32 cellular contexts compared by ENCODE assay signal in the genomic region with DNA sequence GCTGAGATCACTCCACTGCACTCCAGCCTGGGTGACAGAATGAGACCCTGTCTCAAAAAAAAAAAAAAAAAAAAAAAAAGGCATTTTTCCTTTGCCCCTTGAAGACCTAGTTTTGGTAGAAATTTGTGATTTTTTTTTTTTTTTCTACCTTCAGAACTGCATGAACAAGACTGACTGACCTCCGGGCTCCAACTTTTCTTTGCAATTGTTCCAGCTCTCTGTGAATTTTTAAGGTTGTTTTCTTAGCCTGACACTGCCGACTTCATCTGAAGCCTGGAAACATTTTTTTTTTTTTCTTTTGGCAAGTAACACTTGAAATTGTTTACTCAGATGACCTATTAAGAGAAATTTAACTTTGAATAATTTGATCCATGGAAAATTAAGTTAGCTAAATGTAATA.
"Had no signal": no experiment of that assay in that cellular context is flagged by ENCODE, and none has a peak within 500 bp of the region (broad histone marks: within the 10 kb centered on the region; RNA-seq: fewer than 3 reads in every experiment).

No MANE protein-coding gene starts in this region.

- H3K36me3 ChIP-seq: brain microvascular endothelial cell, MG63 had no signal

- H3K27me3 Mint-ChIP-seq: activated CD4-positive, alpha-beta memory T cell treated with anti-CD3 and anti-CD28 coated beads, Interleukin-2, amount 10 ng/mL, durations not matched to agents 7 days and 5 days; activated CD8-positive, alpha-beta memory T cell treated with anti-CD3 and anti-CD28 coated beads, Interleukin-2, amount 10 ng/mL, durations not matched to agents 7 days and 5 days; activated naive CD4-positive, alpha-beta T cell treated with anti-CD3 and anti-CD28 coated beads, Interleukin-2, amount 10 ng/mL, durations not matched to agents 7 days and 5 days; activated naive CD8-positive, alpha-beta T cell; activated naive CD8-positive, alpha-beta T cell treated with anti-CD3 and anti-CD28 coated beads, Interleukin-2, amount 50 U/mL, for 24 hours had no signal

- H3K36me3 Mint-ChIP-seq: activated CD8-positive, alpha-beta memory T cell treated with anti-CD3 and anti-CD28 coated beads, Interleukin-2, amount 10 ng/mL, durations not matched to agents 7 days and 5 days; activated naive CD4-positive, alpha-beta T cell treated with anti-CD3 and anti-CD28 coated beads, Interleukin-2, amount 10 ng/mL, durations not matched to agents 7 days and 5 days; activated naive CD8-positive, alpha-beta T cell had no signal

- H3K27ac Mint-ChIP-seq: activated B cell treated with CpG ODN at 0.5 μM for 24 hours; activated CD4-positive, alpha-beta memory T cell treated with anti-CD3 and anti-CD28 coated beads, Interleukin-2, amount 10 ng/mL, durations not matched to agents 7 days and 5 days; activated CD8-positive, alpha-beta memory T cell treated with anti-CD3 and anti-CD28 coated beads, Interleukin-2, amount 10 ng/mL, durations not matched to agents 7 days and 5 days; activated naive CD4-positive, alpha-beta T cell treated with anti-CD3 and anti-CD28 coated beads, Interleukin-2, amount 10 ng/mL, durations not matched to agents 7 days and 5 days; activated naive CD8-positive, alpha-beta T cell; activated naive CD8-positive, alpha-beta T cell treated with anti-CD3 and anti-CD28 coated beads, Interleukin-2, amount 50 U/mL, for 24 hours had no signal

- H3K4me3 Mint-ChIP-seq: activated B cell treated with CpG ODN at 0.5 μM for 24 hours; activated CD4-positive, alpha-beta memory T cell treated with anti-CD3 and anti-CD28 coated beads, Interleukin-2, amount 10 ng/mL, durations not matched to agents 7 days and 5 days; activated CD8-positive, alpha-beta memory T cell treated with anti-CD3 and anti-CD28 coated beads, Interleukin-2, amount 10 ng/mL, durations not matched to agents 7 days and 5 days; activated naive CD4-positive, alpha-beta T cell treated with anti-CD3 and anti-CD28 coated beads, Interleukin-2, amount 10 ng/mL, durations not matched to agents 7 days and 5 days; activated naive CD8-positive, alpha-beta T cell; activated naive CD8-positive, alpha-beta T cell treated with anti-CD3 and anti-CD28 coated beads, Interleukin-2, amount 50 U/mL, for 24 hours had no signal

- H3K9me3 ChIP-seq: MG63 had no signal

- ATAC-seq: activated CD8-positive, alpha-beta memory T cell treated with anti-CD3 and anti-CD28 coated beads, Interleukin-2, amount 10 ng/mL, durations not matched to agents 7 days and 5 days; activated naive CD8-positive, alpha-beta T cell treated with anti-CD3 and anti-CD28 coated beads, Interleukin-2, amount 50 U/mL, for 24 hours; Panc1; SK-N-SH treated with all-trans-retinoic acid at 6 μM for 48 hours had no signal

- DNase-seq: activated B cell treated with CpG ODN at 0.5 μM for 24 hours; activated CD4-positive, alpha-beta memory T cell treated with anti-CD3 and anti-CD28 coated beads, Interleukin-2, amount 10 ng/mL, durations not matched to agents 7 days and 5 days; activated CD4-positive, alpha-beta T cell treated with anti-CD3 and anti-CD28 coated beads for 48 hours; activated CD4-positive, CD25-positive, alpha-beta regulatory T cell treated with anti-CD3 and anti-CD28 coated beads, Interleukin-2, amount 50 U/mL, for 72 hours; activated CD8-positive, alpha-beta memory T cell treated with anti-CD3 and anti-CD28 coated beads for 24 hours; activated CD8-positive, alpha-beta memory T cell treated with anti-CD3 and anti-CD28 coated beads, Interleukin-2, amount 10 ng/mL, durations not matched to agents 7 days and 5 days; activated CD8-positive, alpha-beta memory T cell treated with anti-CD3 and anti-CD28 coated beads, Interleukin-2, amount 50 U/mL, for 48 hours; activated effector memory CD4-positive, alpha-beta T cell treated with Interleukin-2 at 50 U/mL for 16 hours; activated naive CD4-positive, alpha-beta T cell treated with anti-CD3 and anti-CD28 coated beads, Interleukin-2, amount 10 ng/mL, durations not matched to agents 7 days and 5 days; activated naive CD8-positive, alpha-beta T cell treated with anti-CD3 and anti-CD28 coated beads, Interleukin-2, amount 50 U/mL, for 24 hours; activated T-cell treated with anti-CD3 and anti-CD28 coated beads, Interleukin-2, amount 50 U/mL, for 48 hours; anterior cingulate cortex; brain microvascular endothelial cell; Kasumi-1; KG1; MG63; NCI-H1048; NCI-H1105 treated with DMSO at 0.1 percent for 48 hours; NCI-H1436; NCI-H1694; NCI-H1930; NCI-H2081 treated with DMSO at 0.1 percent for 48 hours; NCI-H345; NCI-H524 treated with DMSO at 0.1 percent for 48 hours; SIG-M5; T-helper 1 cell; T-helper 2 cell; T-helper 9 cell had no signal

- H3K27ac ChIP-seq: brain microvascular endothelial cell, VCaP had no signal

- H3K9me3 Mint-ChIP-seq: activated B cell treated with CpG ODN at 0.5 μM for 24 hours; activated CD4-positive, alpha-beta memory T cell treated with anti-CD3 and anti-CD28 coated beads, Interleukin-2, amount 10 ng/mL, durations not matched to agents 7 days and 5 days; activated naive CD4-positive, alpha-beta T cell treated with anti-CD3 and anti-CD28 coated beads, Interleukin-2, amount 10 ng/mL, durations not matched to agents 7 days and 5 days; activated naive CD8-positive, alpha-beta T cell treated with anti-CD3 and anti-CD28 coated beads, Interleukin-2, amount 50 U/mL, for 24 hours had no signal

- H3K27me3 ChIP-seq: brain microvascular endothelial cell, MG63 had no signal

- H3K4me3 ChIP-seq: MG63 had no signal

- H3K4me1 Mint-ChIP-seq: activated B cell treated with CpG ODN at 0.5 μM for 24 hours; activated CD4-positive, alpha-beta memory T cell treated with anti-CD3 and anti-CD28 coated beads, Interleukin-2, amount 10 ng/mL, durations not matched to agents 7 days and 5 days; activated CD8-positive, alpha-beta memory T cell treated with anti-CD3 and anti-CD28 coated beads, Interleukin-2, amount 10 ng/mL, durations not matched to agents 7 days and 5 days; activated naive CD4-positive, alpha-beta T cell treated with anti-CD3 and anti-CD28 coated beads, Interleukin-2, amount 10 ng/mL, durations not matched to agents 7 days and 5 days; activated naive CD8-positive, alpha-beta T cell treated with anti-CD3 and anti-CD28 coated beads, Interleukin-2, amount 50 U/mL, for 24 hours had no signal
